Comparison of ENCODE assay signal across 10 cellular contexts in genomic region chr19:49954092-49954825, GRCh38. TPM values are rescaled to one million over a fixed set of nuclear protein-coding genes. Genes with fewer than 3 reads are reported as not detected.
DNase-seq lines count a peak whose midpoint lies in the region; ATAC-seq, FAIRE-seq and TF ChIP-seq lines count a peak whose summit lies in the region.
"Had no signal": no experiment of that assay in that cellular context is flagged by ENCODE, and none has a peak within 500 bp of the region (broad histone marks: within the 10 kb centered on the region; RNA-seq: fewer than 3 reads in every experiment).

No MANE protein-coding gene starts in this region.

- no peaks in the 10 kb centered on the region for H3K9me3 ChIP-seq in lower lobe of right lung

- TF ChIP-seq CTCF in AG10803 (conservative IDR thresholded peaks at IDR 0.05; ENCODE audit: low read length) (no peak), bronchial epithelial cell (IDR thresholded peaks at IDR 0.05; ENCODE audit: insufficient read depth, low read length, severe bottlenecking) (no peak), lower lobe of right lung (IDR thresholded peaks at IDR 0.05) (no peak)

- peak overlapping the region; percentile 42 for H3K27ac ChIP-seq in lower lobe of right lung

- no peaks in the 10 kb centered on the region for H3K27me3 ChIP-seq in bronchial epithelial cell (ENCODE audit: control insufficient read depth, insufficient read depth, low read length)
- no peaks in the 10 kb centered on the region for H3K27me3 ChIP-seq in lower lobe of right lung (ENCODE audit: low read depth)

- H3K4me3 ChIP-seq in AG10803 (ENCODE audit: low read length) (no peak overlapping the region), bronchial epithelial cell (ENCODE audit: low read depth, low read length) (no peak overlapping the region), lower lobe of right lung (peak overlapping the region; percentile 9)

- peaks cover 35% of the 10 kb centered on the region for H3K4me1 ChIP-seq in lower lobe of right lung

- no peaks in the 10 kb centered on the region for H3K36me3 ChIP-seq in bronchial epithelial cell (ENCODE audit: control insufficient read depth, insufficient read depth, low read length)
- H3K36me3 ChIP-seq in lower lobe of right lung = no peaks in the 10 kb centered on the region

- DNase-seq in AG10803 (ENCODE audit: low read depth) (peak; percentile 35), Kasumi-1 (lab: John Stamatoyannopoulos, UW) (peak; percentile 78 to 82), bronchial epithelial cell (ENCODE audit: low read depth) (peak; percentile 49), lower lobe of right lung (peak; percentile 45), epidermal melanocyte (ENCODE audit: insufficient read length, low spot score) (no peak), iPS-NIHi11 (ENCODE audit: low spot score) (no peak)
- DNase-seq in activated T-cell treated with anti-CD3 and anti-CD28 coated beads, Interleukin-2, amount 50 U/mL, for 1 hour = no peak
- DNase-seq: CD4-positive, CD25-positive, alpha-beta regulatory T cell; T-helper 9 cell had no signal

- intact Hi-C loops in lower lobe of right lung (cut with DNase I) = no loop called here

- no peak for FAIRE-seq in bronchial epithelial cell (lab: Jason Lieb, UNC)

- peak; percentile 56 to 58 for ATAC-seq in lower lobe of right lung
- ATAC-seq in HG03135 (IDR thresholded peaks at IDR 0.05; ENCODE audit: unreplicated experiment) = no peak

RNA-seq across cellular contexts. Expression of gene SIGLEC11, which starts 6.7 kb away (rescaled TPM):
- not detected in 2 replicates for total RNA-seq in bronchial epithelial cell
- total RNA-seq in lower lobe of right lung = 7.7 TPM
- total RNA-seq: CD4-positive, CD25-positive, alpha-beta regulatory T cell had no signal

RNA-seq across cellular contexts. Expression of gene NUP62, which starts 25.0 kb away (rescaled TPM):
- total RNA-seq in bronchial epithelial cell (11.8 and 12.1 TPM in 2 replicates), lower lobe of right lung (36.5 TPM)

RNA-seq across cellular contexts. Expression of gene ATF5, which starts 25.3 kb away (rescaled TPM):
- 1.8 TPM in 2 replicates for total RNA-seq in bronchial epithelial cell
- 13.8 TPM for total RNA-seq in lower lobe of right lung

RNA-seq across cellular contexts. Expression of gene IL4I1, which starts 57.6 kb away (rescaled TPM):
- total RNA-seq in bronchial epithelial cell = under 0.01 and 0.26 TPM in 2 replicates
- total RNA-seq in lower lobe of right lung = 1.6 TPM

Comparison
In these comparisons a context has a peak if more than half of its experiments do, and no peak if none do; other contexts are left out.
1. DNase-seq: peak in AG10803 (single experiment), Kasumi-1 (2 of 2), bronchial epithelial cell (single experiment) and lower lobe of right lung (single experiment); none in epidermal melanocyte (single experiment), iPS-NIHi11 (single experiment) and activated T-cell treated with anti-CD3 and anti-CD28 coated beads, Interleukin-2, amount 50 U/mL, for 1 hour (single experiment).